In genomic region chr2:20178404-20179178, GRCh38 we compare ENCODE assay signal across 21 cellular contexts. TPM values are rescaled to one million over a fixed set of nuclear protein-coding genes. Genes with fewer than 3 reads are reported as not detected.
A peak's percentile ranks its signal among the peaks of the same experiment; 100 is the strongest.
DNase-seq lines count a peak whose midpoint lies in the region; ATAC-seq and TF ChIP-seq lines count a peak whose summit lies in the region.
"Had no signal": no experiment of that assay in that cellular context is flagged by ENCODE, and none has a peak within 500 bp of the region (broad histone marks: within the 10 kb centered on the region; RNA-seq: fewer than 3 reads in every experiment).

No MANE protein-coding gene starts in this region.

- 62% methylated on average over 11 of the region's 12 CpGs; no CpG with 5 or more reads in 1 of the 2 donors for WGBS in transverse colon (ENCODE audit: low coverage in 1 of 2), 2 donors

- H3K4me1 ChIP-seq in transverse colon = peaks cover 6 to 30% (median 25%) of the 10 kb centered on the region in 4 donors
- H3K4me1 ChIP-seq: heart right ventricle had no signal

- H3K36me3 Mint-ChIP-seq in nephron progenitor cell (ENCODE audit: low read depth) = no peaks in the 10 kb centered on the region
- H3K36me3 Mint-ChIP-seq: CD8-positive, alpha-beta T cell; naive B cell had no signal

- no peak for TF ChIP-seq POLR2A in transverse colon (IDR thresholded peaks at IDR 0.05)

- no peak overlapping the region for H3K4me3 ChIP-seq in transverse colon
- H3K4me3 ChIP-seq: heart right ventricle, thoracic aorta had no signal

- peak overlapping the region in 3 of 4 donors; percentile 86 to 89 (median 87) for H3K27ac ChIP-seq in transverse colon
- H3K27ac ChIP-seq: heart right ventricle, thoracic aorta had no signal

- H3K27me3 ChIP-seq in transverse colon = no peaks in the 10 kb centered on the region
- H3K27me3 ChIP-seq: heart right ventricle had no signal

- no peak overlapping the region for H3K4me3 Mint-ChIP-seq in nephron progenitor cell
- H3K4me3 Mint-ChIP-seq: activated CD4-positive, alpha-beta T cell treated with anti-CD3 and anti-CD28 coated beads, Interleukin-2, amount 10 ng/mL, durations not matched to agents 24 days and 14 days; activated naive CD4-positive, alpha-beta T cell treated with anti-CD3 and anti-CD28 coated beads for 36 hours; activated T-cell treated with anti-CD3 and anti-CD28 coated beads, Interleukin-2, amount 50 U/mL, for 72 hours; CD8-positive, alpha-beta T cell; dendritic cell treated with granulocyte-macrophage colony-stimulating factor and Interleukin-4, amounts not matched to agents 40 ng/mL and 50 ng/mL, for 4 days had no signal

- no peak for TF ChIP-seq EP300 in transverse colon (IDR thresholded peaks at IDR 0.05; ENCODE audit: low read depth)

- H3K27ac Mint-ChIP-seq in nephron progenitor cell = peak overlapping the region; percentile 78
- H3K27ac Mint-ChIP-seq: activated CD4-positive, alpha-beta T cell treated with anti-CD3 and anti-CD28 coated beads, Interleukin-2, amount 10 ng/mL, durations not matched to agents 24 days and 14 days; activated naive CD4-positive, alpha-beta T cell treated with anti-CD3 and anti-CD28 coated beads for 36 hours; activated T-cell treated with anti-CD3 and anti-CD28 coated beads, Interleukin-2, amount 50 U/mL, for 72 hours; CD8-positive, alpha-beta T cell; dendritic cell treated with granulocyte-macrophage colony-stimulating factor and Interleukin-4, amounts not matched to agents 40 ng/mL and 50 ng/mL, for 4 days; naive B cell had no signal

- ATAC-seq in left colon = peak; percentile 31
- ATAC-seq: activated T-cell treated with anti-CD3 and anti-CD28 coated beads, Interleukin-2, amount 50 U/mL, for 72 hours; CD8-positive, alpha-beta T cell; heart right ventricle had no signal

- no peaks in the 10 kb centered on the region for H3K9me3 ChIP-seq in transverse colon
- H3K9me3 ChIP-seq: heart right ventricle, thoracic aorta had no signal

- H3K4me1 Mint-ChIP-seq in nephron progenitor cell = peaks cover 31% of the 10 kb centered on the region
- H3K4me1 Mint-ChIP-seq: activated CD4-positive, alpha-beta T cell treated with anti-CD3 and anti-CD28 coated beads, Interleukin-2, amount 10 ng/mL, durations not matched to agents 24 days and 14 days; naive B cell had no signal

- DNase-seq in DMS79 treated with DMSO at 0.1 percent for 48 hours (lab: John Stamatoyannopoulos, UW) (peak; percentile 35), DMS79 (lab: John Stamatoyannopoulos, UW) (no peak), left colon (peak; percentile 25 to 53), nephron progenitor cell (no peak), transverse colon (no peak), GOT3 (lab: John Stamatoyannopoulos, UW) (no peak), nucleus accumbens (lab: John Stamatoyannopoulos, UW) (no peak), NCI-H2081 (lab: John Stamatoyannopoulos, UW) (no peak)
- DNase-seq: activated CD4-positive, alpha-beta T cell treated with anti-CD3 and anti-CD28 coated beads, Interleukin-2, amount 10 ng/mL, durations not matched to agents 24 days and 14 days; activated naive CD4-positive, alpha-beta T cell treated with anti-CD3 and anti-CD28 coated beads for 36 hours; activated T-cell treated with anti-CD3 and anti-CD28 coated beads, Interleukin-2, amount 50 U/mL, for 72 hours; amniotic stem cell; CD8-positive, alpha-beta T cell; heart right ventricle; Kasumi-1; naive B cell; NCI-H1694 treated with DMSO at 0.1 percent for 48 hours; NCI-H226; T-helper 1 cell had no signal

- no peaks in the 10 kb centered on the region for H3K9me3 Mint-ChIP-seq in nephron progenitor cell
- H3K9me3 Mint-ChIP-seq: activated CD4-positive, alpha-beta T cell treated with anti-CD3 and anti-CD28 coated beads, Interleukin-2, amount 10 ng/mL, durations not matched to agents 24 days and 14 days; activated naive CD4-positive, alpha-beta T cell treated with anti-CD3 and anti-CD28 coated beads for 36 hours; activated T-cell treated with anti-CD3 and anti-CD28 coated beads, Interleukin-2, amount 50 U/mL, for 72 hours; CD8-positive, alpha-beta T cell; dendritic cell treated with granulocyte-macrophage colony-stimulating factor and Interleukin-4, amounts not matched to agents 40 ng/mL and 50 ng/mL, for 4 days; naive B cell had no signal

- intact Hi-C loops in left colon (cut with DNase I, micrococcal nuclease) (no loop called here), transverse colon (cut with DNase I; ENCODE audit: low total_unique reads) (no loop called here)

- H3K27me3 Mint-ChIP-seq in nephron progenitor cell (ENCODE audit: low read depth, poor library complexity) = peaks cover 12% of the 10 kb centered on the region

- in situ Hi-C loops in transverse colon (cut with MboI; ENCODE audit: low pct_ligation_motif_present in 1 of 4, low pct_unique_long_range_greater_than_20kb in 1 of 4, low sequenced_read_pairs in 3 of 4) = no loop called here

- no peaks in the 10 kb centered on the region for H3K36me3 ChIP-seq in transverse colon
- H3K36me3 ChIP-seq: heart right ventricle, thoracic aorta had no signal

- TF ChIP-seq CTCF in nephron progenitor cell (IDR thresholded peaks at IDR 0.05) = no peak
- no peak for TF ChIP-seq CTCF in transverse colon (IDR thresholded peaks at IDR 0.05)

RNA-seq across cellular contexts. Expression of gene SDC1, which starts 46.3 kb away (rescaled TPM):
- total RNA-seq in left colon (100 to 1,000 TPM; 159 to 184 TPM), transverse colon (100 to 1,000 TPM; 103 to 192 (median 127) TPM)
- total RNA-seq: CD8-positive, alpha-beta T cell had no signal

Comparison
In these comparisons a context has a peak if more than half of its experiments do, and no peak if none do; other contexts are left out.
1. DNase-seq: peak in DMS79 treated with DMSO at 0.1 percent for 48 hours (single experiment) and left colon (2 of 2); none in DMS79 (single experiment), nephron progenitor cell (single experiment), transverse colon (single experiment), GOT3 (single experiment), nucleus accumbens (0 of 56) and NCI-H2081 (0 of 2).